In genomic region chr11:73335204-73335923, GRCh38 we compare ENCODE assay signal across 7 cellular contexts. TPM values are rescaled to one million over a fixed set of nuclear protein-coding genes. Genes with fewer than 3 reads are reported as not detected.
DNase-seq lines count a peak whose midpoint lies in the region; ATAC-seq and TF ChIP-seq lines count a peak whose summit lies in the region.

No MANE protein-coding gene starts in this region.

- H4K20me1 ChIP-seq in hepatocyte (ENCODE audit: insufficient read depth, poor library complexity, severe bottlenecking) = peaks cover 35% of the 10 kb centered on the region

- DNase-seq in NCI-H1930 (lab: John Stamatoyannopoulos, UW) (peak; percentile 36 to 67), T1000 (lab: John Stamatoyannopoulos, UW) (peak; percentile 82), astrocyte of the cerebellum (ENCODE audit: low read depth) (peak; percentile 73), hepatocyte (ENCODE audit: low spot score) (peak; percentile 87)

- H3K9me2 ChIP-seq in hepatocyte (replicated peaks; ENCODE audit: insufficient read depth) = no peaks in the 10 kb centered on the region

- H3K4me2 ChIP-seq in hepatocyte = peak overlapping the region; percentile 67

- H3K9me3 ChIP-seq in hepatocyte (ENCODE audit: low read depth) (no peaks in the 10 kb centered on the region), skeletal muscle tissue (ENCODE audit: control insufficient read depth in 3 of 3, low read length in 3 of 3) (no peaks in the 10 kb centered on the region)

- TF ChIP-seq CTCF in GM12873 (IDR thresholded peaks at IDR 0.05; ENCODE audit: insufficient read depth, low read depth, low read length, missing control alignments) (peak; percentile 98), astrocyte of the cerebellum (IDR thresholded peaks at IDR 0.05; ENCODE audit: low read depth, low read length, missing control alignments) (peak; percentile 99), hepatocyte (IDR thresholded peaks at IDR 0.05; ENCODE audit: poor library complexity) (peak; percentile 99)

- in situ Hi-C loops in astrocyte of the cerebellum (cut with HindIII; ENCODE audit: low sequenced_read_pairs) = loop anchor here (5.0 kb wide), 1 partner anchor 98 kb away; no protein-coding TSS in a partner anchor

- H3K79me2 ChIP-seq in hepatocyte = peaks cover 88% of the 10 kb centered on the region

- H3K4me3 ChIP-seq in astrocyte of the cerebellum (ENCODE audit: low read depth, low read length) (no peak overlapping the region), hepatocyte (no peak overlapping the region), skeletal muscle tissue (ENCODE audit: low read length in 3 of 3) (no peak overlapping the region)

- H3K27me3 ChIP-seq in hepatocyte = no peaks in the 10 kb centered on the region
- H3K27me3 ChIP-seq in skeletal muscle tissue (ENCODE audit: control insufficient read depth in 3 of 3, insufficient read depth in 3 of 3, low read length in 3 of 3) = no peaks in the 10 kb centered on the region

- peaks cover 50% of the 10 kb centered on the region for H3K4me1 ChIP-seq in hepatocyte (ENCODE audit: insufficient read depth)
- H3K4me1 ChIP-seq in skeletal muscle tissue (ENCODE audit: control insufficient read depth in 3 of 3, insufficient read depth in 3 of 3, low read length in 3 of 3) = peaks cover 36 to 43% (median 41%) of the 10 kb centered on the region in 3 donors

- H3K27ac ChIP-seq in hepatocyte (peak overlapping the region; percentile 95), skeletal muscle tissue (ENCODE audit: low read depth, low read length) (peak overlapping the region; percentile 69)

- H3K9ac ChIP-seq in skeletal muscle tissue (ENCODE audit: low read depth in 1 of 3, low read length in 3 of 3) = peak overlapping the region in 1 of 3 donors; percentile 57

- H3K36me3 ChIP-seq in hepatocyte (replicated peaks; ENCODE audit: insufficient read depth, low read depth) = no peaks in the 10 kb centered on the region
- peaks cover 0 to 2% (median 0%) of the 10 kb centered on the region in 3 donors for H3K36me3 ChIP-seq in skeletal muscle tissue (ENCODE audit: control insufficient read depth in 3 of 3, insufficient read depth in 3 of 3, low read length in 3 of 3)

- no peak for ATAC-seq in GM21381 (IDR thresholded peaks at IDR 0.05; ENCODE audit: unreplicated experiment)

- 9% methylated on average over 4 of the region's 4 CpGs for WGBS in hepatocyte (ENCODE audit: low lambda C conversion rate, missing lambda C conversion rate)

- H2AFZ ChIP-seq in hepatocyte = no peak overlapping the region

RNA-seq across cellular contexts. Expression of gene ARHGEF17, which starts 27.3 kb away (rescaled TPM):
- total RNA-seq in hepatocyte (26.6 and 35.6 TPM in 2 replicates), skeletal muscle tissue (19.3 TPM)
- 30.2 and 36.2 TPM in 2 replicates for polyA plus RNA-seq in hepatocyte

RNA-seq across cellular contexts. Expression of gene RELT, which starts 40.8 kb away (rescaled TPM):
- total RNA-seq in hepatocyte = 2.3 and 3.4 TPM in 2 replicates
- 1.6 and 2.7 TPM in 2 replicates for polyA plus RNA-seq in hepatocyte
- 1.6 TPM for total RNA-seq in skeletal muscle tissue
